ENCODE assay signal across 1 cellular context in genomic region chr1:26887125-26887524, GRCh38.
TF ChIP-seq lines count a peak whose summit lies in the region.

No MANE protein-coding gene starts in this region.

TF ChIP-seq in GM23338, 12 proteins besides CTCF, POLR2A, EP300 and RAD21:
- TF ChIP-seq, protein P1, sequence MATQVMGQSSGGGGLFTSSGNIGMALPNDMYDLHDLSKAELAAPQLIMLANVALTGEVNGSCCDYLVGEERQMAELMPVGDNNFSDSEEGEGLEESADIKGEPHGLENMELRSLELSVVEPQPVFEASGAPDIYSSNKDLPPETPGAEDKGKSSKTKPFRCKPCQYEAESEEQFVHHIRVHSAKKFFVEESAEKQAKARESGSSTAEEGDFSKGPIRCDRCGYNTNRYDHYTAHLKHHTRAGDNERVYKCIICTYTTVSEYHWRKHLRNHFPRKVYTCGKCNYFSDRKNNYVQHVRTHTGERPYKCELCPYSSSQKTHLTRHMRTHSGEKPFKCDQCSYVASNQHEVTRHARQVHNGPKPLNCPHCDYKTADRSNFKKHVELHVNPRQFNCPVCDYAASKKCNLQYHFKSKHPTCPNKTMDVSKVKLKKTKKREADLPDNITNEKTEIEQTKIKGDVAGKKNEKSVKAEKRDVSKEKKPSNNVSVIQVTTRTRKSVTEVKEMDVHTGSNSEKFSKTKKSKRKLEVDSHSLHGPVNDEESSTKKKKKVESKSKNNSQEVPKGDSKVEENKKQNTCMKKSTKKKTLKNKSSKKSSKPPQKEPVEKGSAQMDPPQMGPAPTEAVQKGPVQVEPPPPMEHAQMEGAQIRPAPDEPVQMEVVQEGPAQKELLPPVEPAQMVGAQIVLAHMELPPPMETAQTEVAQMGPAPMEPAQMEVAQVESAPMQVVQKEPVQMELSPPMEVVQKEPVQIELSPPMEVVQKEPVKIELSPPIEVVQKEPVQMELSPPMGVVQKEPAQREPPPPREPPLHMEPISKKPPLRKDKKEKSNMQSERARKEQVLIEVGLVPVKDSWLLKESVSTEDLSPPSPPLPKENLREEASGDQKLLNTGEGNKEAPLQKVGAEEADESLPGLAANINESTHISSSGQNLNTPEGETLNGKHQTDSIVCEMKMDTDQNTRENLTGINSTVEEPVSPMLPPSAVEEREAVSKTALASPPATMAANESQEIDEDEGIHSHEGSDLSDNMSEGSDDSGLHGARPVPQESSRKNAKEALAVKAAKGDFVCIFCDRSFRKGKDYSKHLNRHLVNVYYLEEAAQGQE (IDR thresholded peaks at IDR 0.05; ENCODE audit: unreplicated experiment) = no peak
- TF ChIP-seq CREB1 (CRISPR knock-in tag; IDR thresholded peaks at IDR 0.05; ENCODE audit: low read depth) (no peak), JUNB (IDR thresholded peaks at IDR 0.05; ENCODE audit: unreplicated experiment) (no peak), POLR2AphosphoS5 (IDR thresholded peaks at IDR 0.05; ENCODE audit: low read depth) (no peak), ZNF114 (CRISPR knock-in tag; IDR thresholded peaks at IDR 0.05) (no peak), EZH2phosphoT487 (IDR thresholded peaks at IDR 0.05; ENCODE audit: unreplicated experiment) (no peak), ZNF462 (CRISPR knock-in tag; IDR thresholded peaks at IDR 0.05) (no peak), STAT1 (IDR thresholded peaks at IDR 0.05; ENCODE audit: unreplicated experiment) (no peak), EZH2 (IDR thresholded peaks at IDR 0.05; ENCODE audit: low read depth, unreplicated experiment) (no peak), ZNF331 (CRISPR knock-in tag; IDR thresholded peaks at IDR 0.05; ENCODE audit: low read depth) (no peak)
